ENCODE assay signal across 21 cellular contexts in the genomic region with DNA sequence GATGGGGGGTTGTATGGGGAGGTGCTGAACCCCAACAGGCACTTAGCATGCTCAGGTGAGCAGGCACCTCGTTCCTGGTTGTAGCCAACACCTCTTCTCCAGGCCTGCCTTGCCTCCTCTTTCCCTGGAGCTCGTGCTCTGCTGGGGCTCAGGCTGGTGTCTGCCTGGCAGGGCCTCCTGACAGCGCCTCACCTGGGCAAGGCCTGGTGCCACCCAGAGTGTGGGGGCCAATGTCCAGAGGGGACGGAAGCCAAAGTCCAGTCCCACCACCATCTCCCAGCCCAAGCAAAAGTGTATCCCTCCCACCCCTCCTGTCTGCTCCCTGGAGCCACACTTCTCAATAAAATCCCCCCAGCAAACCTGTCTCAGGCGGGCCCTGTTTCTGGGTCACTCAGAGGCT.
DNase-seq lines count a peak whose midpoint lies in the region; ATAC-seq, FAIRE-seq and TF ChIP-seq lines count a peak whose summit lies in the region.
"Had no signal": no experiment of that assay in that cellular context is flagged by ENCODE, and none has a peak within 500 bp of the region (broad histone marks: within the 10 kb centered on the region; RNA-seq: fewer than 3 reads in every experiment).

No MANE protein-coding gene starts in this region.

- TF ChIP-seq RAD21 in H1 (IDR thresholded peaks at IDR 0.05 in 1 of 2, conservative IDR thresholded peaks at IDR 0.05 in 1 of 2; ENCODE audit: low read depth in 2 of 2, low read length in 2 of 2) = no peak

- no peak overlapping the region for H2AK5ac ChIP-seq in H1 (ENCODE audit: low read depth, low read length)

- peak overlapping the region; percentile 11 for H3K14ac ChIP-seq in H1 (ENCODE audit: insufficient read length)

- no peak overlapping the region for H3K4me3 ChIP-seq in H1 (ENCODE audit: extremely low read depth in 1 of 4, insufficient read depth in 2 of 4, low read depth in 3 of 4, low read length in 4 of 4)
- H3K4me3 ChIP-seq in upper lobe of right lung = no peak overlapping the region
- H3K4me3 ChIP-seq: BLaER1 had no signal

- FAIRE-seq in H1 (lab: Jason Lieb, UNC) = no peak
- FAIRE-seq: A204.1, G401.6, GM12892 had no signal

- no peak overlapping the region; the same call in 1 of the 2 replicates for H3K18ac ChIP-seq in H1 (ENCODE audit: extremely low read depth, low read length)

- H3K23me2 ChIP-seq in H1 (ENCODE audit: low read depth, low read length) = no peaks in the 10 kb centered on the region

- no peaks in the 10 kb centered on the region for H4K20me1 ChIP-seq in H1 (replicated peaks in 1 of 2; ENCODE audit: control insufficient read depth in 1 of 2, insufficient read depth in 2 of 2, low read length in 2 of 2)
- H4K20me1 ChIP-seq: BLaER1 had no signal

- TF ChIP-seq EP300 in H1 (IDR thresholded peaks at IDR 0.05; ENCODE audit: borderline replicate concordance in 1 of 2, low read depth in 2 of 2, low read length in 2 of 2) = no peak

- peak overlapping the region; percentile 95 for H4K91ac ChIP-seq in H1 (replicated peaks; ENCODE audit: insufficient read length, low read length)

- H3K27me3 ChIP-seq in H1 (replicated peaks in 1 of 4; ENCODE audit: control insufficient read depth in 3 of 4, extremely low read depth in 1 of 4, insufficient read depth in 3 of 4, low read length in 3 of 4) (peaks cover 0 to 2% (median 0%) of the 10 kb centered on the region in 4 experiments; a peak in 1 of 7 replicates), upper lobe of right lung (peaks cover 14% of the 10 kb centered on the region)
- H3K27me3 ChIP-seq: BLaER1 had no signal

- H3K27ac ChIP-seq in H1 (ENCODE audit: low read depth, low read length) (no peak overlapping the region), upper lobe of right lung (no peak overlapping the region)
- H3K27ac ChIP-seq: 22Rv1, BLaER1, C4-2B had no signal

- H3K9me3 ChIP-seq in H1 (ENCODE audit: insufficient read depth in 2 of 2, low read depth in 1 of 2, low read length in 1 of 2) = peaks cover 8 to 11% of the 10 kb centered on the region in 2 experiments; a peak in 3 of 4 replicates
- no peaks in the 10 kb centered on the region for H3K9me3 ChIP-seq in upper lobe of right lung

- H3K4me2 ChIP-seq in H1 (ENCODE audit: insufficient read depth in 1 of 2, low read depth in 2 of 2, low read length in 2 of 2) = no peak overlapping the region
- H3K4me2 ChIP-seq: BLaER1 had no signal

- H4K5ac ChIP-seq in H1 (ENCODE audit: insufficient read length, low read depth, low read length) = no peak overlapping the region

- H3K4me1 ChIP-seq in H1 (replicated peaks in 1 of 4; ENCODE audit: control insufficient read depth in 3 of 4, insufficient read depth in 4 of 4, low read length in 3 of 4) = peaks cover 2 to 9% (median 6%) of the 10 kb centered on the region in 4 experiments; a peak in 4 of 7 replicates
- H3K4me1 ChIP-seq in upper lobe of right lung = no peaks in the 10 kb centered on the region
- H3K4me1 ChIP-seq: Caco-2 had no signal

- POLR2A ChIA-PET in H1 (lab: Charles Lee; ENCODE audit: partially characterized antibody) = no interaction called here

- peak overlapping the region; percentile 61; the same call in 1 of the 2 replicates for H2BK15ac ChIP-seq in H1 (ENCODE audit: low read length)

- WGBS in H1 (ENCODE audit: extremely low coverage in 1 of 2, insufficient coverage in 1 of 2, insufficient read length in 1 of 2, insufficient replicate concordance in 2 of 2, low coverage in 1 of 2, low lambda C conversion rate in 2 of 2, missing lambda C conversion rate in 1 of 2), 2 experiments = 91% methylated on average over 5 of the region's 5 CpGs; no CpG with 5 or more reads in 1 of the 2 experiments

- TF ChIP-seq CTCF in H1 (IDR thresholded peaks at IDR 0.05; ENCODE audit: control extremely low read depth in 1 of 3, insufficient read depth in 1 of 3, low read depth in 1 of 3, low read length in 3 of 3) (no peak), upper lobe of right lung (IDR thresholded peaks at IDR 0.05) (no peak)

- H2BK12ac ChIP-seq in H1 (ENCODE audit: low read depth, low read length) = peak overlapping the region; percentile 60; the same call in 1 of the 2 replicates

- H3K4ac ChIP-seq in H1 (replicated peaks; ENCODE audit: insufficient read length, low read depth, low read length) = peak overlapping the region; percentile 2

- no peak overlapping the region for H2AFZ ChIP-seq in H1 (ENCODE audit: low read length)

- no peak for ATAC-seq in upper lobe of right lung
- ATAC-seq in GM21529 (IDR thresholded peaks at IDR 0.05; ENCODE audit: unreplicated experiment) = no peak
- ATAC-seq: CD8-positive, alpha-beta T cell had no signal

- intact Hi-C loops in posterior vena cava (cut with DNase I) = no loop called here
- intact Hi-C loops in upper lobe of right lung (cut with DNase I) = no loop called here

- peak overlapping the region; percentile 72; the same call in 1 of the 2 replicates for H2BK20ac ChIP-seq in H1 (ENCODE audit: low read length)

- H3K79me2 ChIP-seq in H1 (ENCODE audit: control insufficient read depth in 1 of 2, insufficient read depth in 2 of 2, low read length in 2 of 2) = no peaks in the 10 kb centered on the region

- no peaks in the 10 kb centered on the region for H3K79me1 ChIP-seq in H1 (ENCODE audit: low read depth, low read length)

- DNase-seq in activated effector memory CD4-positive, alpha-beta T cell treated with anti-CD3 and anti-CD28 coated beads, Interleukin-2, amount 50 U/mL, for 16 hours = peak; percentile 41
- no peak for DNase-seq in activated effector memory CD4-positive, alpha-beta T cell treated with Interleukin-2 at 50 U/mL for 16 hours
- DNase-seq in H1 (ENCODE audit: low read depth in 1 of 2, low spot score in 2 of 2) (no peak), posterior vena cava (ENCODE audit: low spot score) (peak; percentile 40), upper lobe of right lung (peak; percentile 25), germinal center (ENCODE audit: low spot score) (no peak), foreskin melanocyte (no peak)
- DNase-seq: Caco-2; CD4-positive, CD25-positive, alpha-beta regulatory T cell; CD8-positive, alpha-beta T cell; DMS153; DND-41; GOT3; HCEC 1CT had no signal

- TF ChIP-seq POLR2A in H1 (IDR thresholded peaks at IDR 0.05; ENCODE audit: control extremely low read depth in 1 of 2, low read depth in 2 of 2, low read length in 2 of 2) = no peak

- no peak overlapping the region for H3K9ac ChIP-seq in H1 (replicated peaks in 1 of 4; ENCODE audit: extremely low read depth in 1 of 4, low read depth in 3 of 4, low read length in 3 of 4)
- H3K9ac ChIP-seq: BLaER1 had no signal

- H3K56ac ChIP-seq in H1 (replicated peaks; ENCODE audit: insufficient read length, low read depth, low read length) = no peak overlapping the region

- H2BK120ac ChIP-seq in H1 (replicated peaks; ENCODE audit: low read depth, low read length) = no peak overlapping the region

- no peak overlapping the region for H3K23ac ChIP-seq in H1 (ENCODE audit: insufficient read length)

- H3K36me3 ChIP-seq in H1 (ENCODE audit: control insufficient read depth in 2 of 4, insufficient read depth in 4 of 4, low read length in 3 of 4) (no peaks in the 10 kb centered on the region), upper lobe of right lung (no peaks in the 10 kb centered on the region)
- H3K36me3 ChIP-seq: BLaER1 had no signal

- peak overlapping the region; percentile 36; the same call in 1 of the 2 replicates for H4K8ac ChIP-seq in H1 (ENCODE audit: extremely low read depth, insufficient read depth, low read length)

- CTCF ChIA-PET in H1 (lab: Charles Lee; ENCODE audit: partially characterized antibody) = interaction anchor here (0.5 kb wide), 1 partner anchor 42 kb away, joined by 3 read pairs; no protein-coding TSS in a partner anchor

- peak overlapping the region; percentile 87; the same call in 1 of the 2 replicates for H2BK5ac ChIP-seq in H1 (ENCODE audit: low read depth, low read length)

TF ChIP-seq in H1, 55 proteins besides CTCF, POLR2A, EP300 and RAD21 (continues in another document):
- TF ChIP-seq SP2 (IDR thresholded peaks at IDR 0.05; ENCODE audit: low read length) (no peak), TAF7 (optimal IDR thresholded peaks at IDR 0.05; ENCODE audit: borderline replicate concordance, low read depth, low read length) (no peak), JUND (IDR thresholded peaks at IDR 0.05; ENCODE audit: low read length) (no peak), ZNF274 (IDR thresholded peaks at IDR 0.05; ENCODE audit: borderline replicate concordance, extremely low read depth, low read length) (no peak), ASH2L (IDR thresholded peaks at IDR 0.05; ENCODE audit: low read length) (no peak), SP1 (IDR thresholded peaks at IDR 0.05; ENCODE audit: low read depth, low read length) (no peak), GABPA (IDR thresholded peaks at IDR 0.05; ENCODE audit: borderline replicate concordance, insufficient read depth, low read length) (no peak), SUZ12 (IDR thresholded peaks at IDR 0.05; ENCODE audit: low read length) (no peak), ATF3 (IDR thresholded peaks at IDR 0.05; ENCODE audit: insufficient read depth, low read depth, low read length) (no peak), CHD2 (IDR thresholded peaks at IDR 0.05; ENCODE audit: low read length) (no peak), SAP30 (IDR thresholded peaks at IDR 0.05; ENCODE audit: insufficient read depth, insufficient replicate concordance, low read length) (no peak)
- TF ChIP-seq, protein P1, sequence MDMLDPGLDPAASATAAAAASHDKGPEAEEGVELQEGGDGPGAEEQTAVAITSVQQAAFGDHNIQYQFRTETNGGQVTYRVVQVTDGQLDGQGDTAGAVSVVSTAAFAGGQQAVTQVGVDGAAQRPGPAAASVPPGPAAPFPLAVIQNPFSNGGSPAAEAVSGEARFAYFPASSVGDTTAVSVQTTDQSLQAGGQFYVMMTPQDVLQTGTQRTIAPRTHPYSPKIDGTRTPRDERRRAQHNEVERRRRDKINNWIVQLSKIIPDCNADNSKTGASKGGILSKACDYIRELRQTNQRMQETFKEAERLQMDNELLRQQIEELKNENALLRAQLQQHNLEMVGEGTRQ (IDR thresholded peaks at IDR 0.05; ENCODE audit: low read length) = no peak
- TF ChIP-seq, protein P2, sequence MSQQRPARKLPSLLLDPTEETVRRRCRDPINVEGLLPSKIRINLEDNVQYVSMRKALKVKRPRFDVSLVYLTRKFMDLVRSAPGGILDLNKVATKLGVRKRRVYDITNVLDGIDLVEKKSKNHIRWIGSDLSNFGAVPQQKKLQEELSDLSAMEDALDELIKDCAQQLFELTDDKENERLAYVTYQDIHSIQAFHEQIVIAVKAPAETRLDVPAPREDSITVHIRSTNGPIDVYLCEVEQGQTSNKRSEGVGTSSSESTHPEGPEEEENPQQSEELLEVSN (IDR thresholded peaks at IDR 0.05) = no peak
- TF ChIP-seq, protein P3, sequence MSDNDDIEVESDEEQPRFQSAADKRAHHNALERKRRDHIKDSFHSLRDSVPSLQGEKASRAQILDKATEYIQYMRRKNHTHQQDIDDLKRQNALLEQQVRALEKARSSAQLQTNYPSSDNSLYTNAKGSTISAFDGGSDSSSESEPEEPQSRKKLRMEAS (IDR thresholded peaks at IDR 0.05) = no peak

Comparison
In these comparisons a context has a peak if more than half of its experiments do, and no peak if none do; other contexts are left out.
1. DNase-seq: peak in activated effector memory CD4-positive, alpha-beta T cell treated with anti-CD3 and anti-CD28 coated beads, Interleukin-2, amount 50 U/mL, for 16 hours (single experiment), posterior vena cava (single experiment) and upper lobe of right lung (single experiment); none in activated effector memory CD4-positive, alpha-beta T cell treated with Interleukin-2 at 50 U/mL for 16 hours (single experiment), H1 (0 of 2), germinal center (single experiment) and foreskin melanocyte (single experiment).